8 cellular contexts compared by ENCODE assay signal in the genomic region with DNA sequence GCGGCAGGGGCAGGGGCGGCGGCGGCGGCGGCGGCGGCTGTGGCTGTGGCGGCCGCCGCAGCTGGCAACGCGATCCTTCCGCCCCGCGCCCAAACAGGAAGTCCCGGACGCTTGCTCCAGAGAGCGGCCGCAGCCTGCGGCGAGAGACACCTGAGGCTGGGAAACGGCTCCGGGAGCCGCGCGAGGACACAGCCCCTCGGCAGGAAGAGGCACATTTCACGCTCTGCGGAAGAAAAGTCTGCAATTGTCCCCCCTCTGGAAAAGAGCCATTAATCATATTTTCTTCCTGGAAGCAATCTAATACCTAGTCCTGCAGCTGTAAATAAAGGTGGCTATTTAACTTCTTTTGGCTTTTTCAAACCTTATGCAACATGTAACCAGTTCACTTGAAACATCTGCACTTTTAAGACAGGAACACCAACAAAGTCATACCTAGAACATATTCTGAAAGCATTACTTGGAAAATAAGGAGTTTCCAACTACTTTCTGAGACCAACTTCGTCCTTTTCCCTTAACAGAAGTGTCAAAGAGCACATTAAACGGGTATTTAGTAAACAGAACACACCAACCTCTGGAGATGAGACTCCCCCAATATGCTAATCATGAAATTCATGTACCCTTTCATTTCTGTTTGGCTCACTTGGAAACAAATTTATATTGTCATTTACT.
DNase-seq lines count a peak whose midpoint lies in the region.

No MANE protein-coding gene starts in this region.

- H3K9me3 Mint-ChIP-seq in activated CD4-positive, alpha-beta T cell treated with anti-CD3 and anti-CD28 coated beads, Interleukin-2, amount 10 ng/mL, durations not matched to agents 24 days and 14 days, result no peaks in the 10 kb centered on the region

- peak overlapping the region; percentile 64 for H3K4me3 ChIP-seq in neuron (ENCODE audit: low read length)

- peak overlapping the region; percentile 100 for H3K4me3 Mint-ChIP-seq in activated CD4-positive, alpha-beta T cell treated with anti-CD3 and anti-CD28 coated beads, Interleukin-2, amount 10 ng/mL, durations not matched to agents 24 days and 14 days

- H3K9me3 ChIP-seq in neuron (ENCODE audit: low read length), result no peaks in the 10 kb centered on the region

- peaks cover 2% of the 10 kb centered on the region for H3K27me3 Mint-ChIP-seq in activated CD4-positive, alpha-beta T cell treated with anti-CD3 and anti-CD28 coated beads, Interleukin-2, amount 10 ng/mL, durations not matched to agents 24 days and 14 days

- intact Hi-C loops in activated CD4-positive, alpha-beta T cell treated with anti-CD3 and anti-CD28 coated beads, Interleukin-2, amount 10 ng/mL, durations not matched to agents 24 days and 14 days (cut with micrococcal nuclease), result loop anchor here (1.0 to 5.0 kb wide), 2 partner anchors 54 to 473 kb away; partner anchors contain the start of gene SETD7

- H3K36me3 ChIP-seq in neuron (ENCODE audit: insufficient read depth, low read length), result no peaks in the 10 kb centered on the region

- peak overlapping the region; percentile 87 for H3K27ac Mint-ChIP-seq in activated CD4-positive, alpha-beta T cell treated with anti-CD3 and anti-CD28 coated beads, Interleukin-2, amount 10 ng/mL, durations not matched to agents 24 days and 14 days

- H3K36me3 Mint-ChIP-seq in activated CD4-positive, alpha-beta T cell treated with anti-CD3 and anti-CD28 coated beads, Interleukin-2, amount 10 ng/mL, durations not matched to agents 24 days and 14 days (ENCODE audit: low read depth), result peaks cover 4% of the 10 kb centered on the region

- H3K4me1 ChIP-seq in neuron (ENCODE audit: insufficient read depth, low read length), result peaks cover 23% of the 10 kb centered on the region

- H3K27me3 ChIP-seq in neuron (ENCODE audit: insufficient read depth, low read length), result no peaks in the 10 kb centered on the region

- H2AFZ ChIP-seq in neuron (ENCODE audit: low read depth, low read length), result peak overlapping the region; percentile 74

- DNase-seq in activated CD4-positive, alpha-beta T cell treated with anti-CD3 and anti-CD28 coated beads, Interleukin-2, amount 10 ng/mL, durations not matched to agents 24 days and 14 days, result no peak
- no peak for DNase-seq in activated CD4-positive, alpha-beta T cell treated with anti-CD3 and anti-CD28 coated beads, Interleukin-2, amount 50 U/mL, for 1 hour
- DNase-seq in RKO (ENCODE audit: low spot score), result peak; percentile 92
- DNase-seq in epidermal melanocyte (ENCODE audit: insufficient read length, low spot score), result peak; percentile 38
- DNase-seq in stimulated activated CD4-positive, alpha-beta T cell treated with anti-CD3 and anti-CD28 coated beads, Interleukin-2, amount 100 ng/mL, for 48 hours, result no peak
- no peak for DNase-seq in NCI-H1048 (lab: John Stamatoyannopoulos, UW)
- no peak for DNase-seq in stimulated activated CD4-positive, alpha-beta T cell treated with anti-CD3 and anti-CD28 coated beads, Interleukin-15, amount 100 ng/mL, for 24 hours

- peaks cover 29% of the 10 kb centered on the region for H3K4me1 Mint-ChIP-seq in activated CD4-positive, alpha-beta T cell treated with anti-CD3 and anti-CD28 coated beads, Interleukin-2, amount 10 ng/mL, durations not matched to agents 24 days and 14 days

Comparison
In these comparisons a context has a peak if more than half of its experiments do, and no peak if none do; other contexts are left out.
1. DNase-seq: peak in RKO (single experiment) and epidermal melanocyte (single experiment); none in activated CD4-positive, alpha-beta T cell treated with anti-CD3 and anti-CD28 coated beads, Interleukin-2, amount 10 ng/mL, durations not matched to agents 24 days and 14 days (single experiment), activated CD4-positive, alpha-beta T cell treated with anti-CD3 and anti-CD28 coated beads, Interleukin-2, amount 50 U/mL, for 1 hour (single experiment), stimulated activated CD4-positive, alpha-beta T cell treated with anti-CD3 and anti-CD28 coated beads, Interleukin-2, amount 100 ng/mL, for 48 hours (0 of 2), NCI-H1048 (single experiment) and stimulated activated CD4-positive, alpha-beta T cell treated with anti-CD3 and anti-CD28 coated beads, Interleukin-15, amount 100 ng/mL, for 24 hours (single experiment).